23 cellular contexts compared by ENCODE assay signal in the genomic region with DNA sequence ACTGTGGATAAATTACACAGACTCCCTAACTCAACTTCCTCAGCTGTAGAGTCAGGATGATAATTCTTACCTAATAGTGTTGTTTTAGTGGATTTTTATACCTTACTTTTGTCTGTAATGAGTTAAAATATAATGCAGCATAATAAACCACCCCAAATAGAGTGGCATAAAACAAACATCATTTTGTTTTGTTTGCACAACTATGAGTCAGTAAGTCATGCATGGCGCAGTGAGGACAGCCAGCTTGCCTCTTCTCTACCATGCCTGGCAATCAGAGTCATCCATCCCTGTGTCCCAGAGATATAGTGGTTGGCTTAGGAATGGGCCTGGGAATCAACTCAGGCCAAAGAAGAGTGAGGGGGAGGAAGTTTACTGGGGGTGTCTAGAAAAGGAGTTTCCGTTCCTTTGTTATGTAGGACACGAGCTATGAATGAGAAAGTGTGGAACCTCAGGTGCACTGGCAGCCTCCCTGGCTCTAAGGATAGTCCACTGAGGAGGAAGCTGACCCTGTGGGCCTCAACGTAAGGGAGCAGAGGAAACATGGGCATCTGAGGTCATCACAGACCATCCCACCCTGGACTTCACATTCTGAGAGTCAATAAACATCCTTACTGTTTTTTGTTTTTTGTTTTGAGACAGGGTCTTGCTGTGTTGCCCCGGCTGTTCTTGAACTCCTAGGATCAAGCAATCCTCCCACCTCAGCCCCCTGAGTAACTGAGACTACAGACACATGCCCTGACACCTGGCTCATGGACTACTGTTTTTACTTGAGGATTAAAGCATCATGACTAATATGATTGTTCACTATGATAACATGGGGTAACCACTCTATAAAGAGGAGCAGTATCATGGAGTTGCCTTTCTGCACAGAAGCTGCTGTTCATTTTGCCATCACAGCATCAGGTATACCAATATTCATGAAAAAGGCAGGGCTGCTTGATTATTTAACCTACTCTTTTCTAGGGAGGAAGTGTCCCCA. TPM values are rescaled to one million over a fixed set of nuclear protein-coding genes. Genes with fewer than 3 reads are reported as not detected.
A peak's percentile ranks its signal among the peaks of the same experiment; 100 is the strongest.
DNase-seq lines count a peak whose midpoint lies in the region; ATAC-seq, FAIRE-seq and TF ChIP-seq lines count a peak whose summit lies in the region.
"Had no signal": no experiment of that assay in that cellular context is flagged by ENCODE, and none has a peak within 500 bp of the region (broad histone marks: within the 10 kb centered on the region; RNA-seq: fewer than 3 reads in every experiment).

No MANE protein-coding gene starts in this region.

- POLR2A ChIA-PET in activated CD4-positive, alpha-beta T cell treated with anti-CD3 and anti-CD28 coated beads for 36 hours (lab: Charles Lee), result no interaction called here
- POLR2A ChIA-PET in H1 (lab: Charles Lee; ENCODE audit: partially characterized antibody), result interaction anchor here (1.1 to 1.7 kb wide), 2 partner anchors 10 to 12 kb away, joined by 3 to 5 read pairs; no protein-coding TSS in a partner anchor

- H4K5ac ChIP-seq in H1 (ENCODE audit: insufficient read length, low read depth, low read length), result no peak overlapping the region

- peak; percentile 78 for ATAC-seq in activated CD4-positive, alpha-beta T cell treated with anti-CD3 and anti-CD28 coated beads for 36 hours
- ATAC-seq: CD8-positive, alpha-beta T cell; left lung; right cardiac atrium had no signal

- peaks cover 5% of the 10 kb centered on the region for H3K4me1 Mint-ChIP-seq in activated CD4-positive, alpha-beta T cell treated with anti-CD3 and anti-CD28 coated beads for 36 hours
- peaks cover 5% of the 10 kb centered on the region for H3K4me1 Mint-ChIP-seq in activated CD4-positive, alpha-beta T cell treated with anti-CD3 and anti-CD28 coated beads, Interleukin-2, amount 10 ng/mL, durations not matched to agents 24 days and 14 days

- H3K79me2 ChIP-seq in H1 (ENCODE audit: control insufficient read depth in 1 of 2, insufficient read depth in 2 of 2, low read length in 2 of 2), result no peaks in the 10 kb centered on the region

- peak overlapping the region; percentile 3 for H4K91ac ChIP-seq in H1 (replicated peaks; ENCODE audit: insufficient read length, low read length)

- no peak for TF ChIP-seq CTCF in H1 (IDR thresholded peaks at IDR 0.05; ENCODE audit: control extremely low read depth in 1 of 3, insufficient read depth in 1 of 3, low read depth in 1 of 3, low read length in 3 of 3)
- TF ChIP-seq CTCF in adrenal gland (IDR thresholded peaks at IDR 0.05), result no peak

- no peaks in the 10 kb centered on the region for H3K79me1 ChIP-seq in H1 (ENCODE audit: low read depth, low read length)

- H3K4me3 ChIP-seq in H1 (ENCODE audit: extremely low read depth in 1 of 4, insufficient read depth in 2 of 4, low read depth in 3 of 4, low read length in 4 of 4) (no peak overlapping the region), skeletal muscle satellite cell (ENCODE audit: low read length) (no peak overlapping the region), adrenal gland (no peak overlapping the region)
- H3K4me3 ChIP-seq: left lung had no signal

- H4K20me1 ChIP-seq in H1 (replicated peaks in 1 of 2; ENCODE audit: control insufficient read depth in 1 of 2, insufficient read depth in 2 of 2, low read length in 2 of 2), result no peaks in the 10 kb centered on the region

- intact Hi-C loops in activated CD4-positive, alpha-beta T cell treated with anti-CD3 and anti-CD28 coated beads for 36 hours (cut with DNase I, micrococcal nuclease), result no loop called here
- intact Hi-C loops in activated CD4-positive, alpha-beta T cell treated with anti-CD3 and anti-CD28 coated beads, Interleukin-2, amount 10 ng/mL, durations not matched to agents 24 days and 14 days (cut with micrococcal nuclease), result no loop called here
- intact Hi-C loops in adrenal gland (cut with DNase I), result no loop called here

- CTCF ChIA-PET in activated CD4-positive, alpha-beta T cell treated with anti-CD3 and anti-CD28 coated beads for 36 hours (lab: Charles Lee), result interaction anchor here (1.0 kb wide), 1 partner anchor 24 kb away, joined by 4 read pairs; no protein-coding TSS in a partner anchor
- CTCF ChIA-PET in H1 (lab: Charles Lee; ENCODE audit: partially characterized antibody), result interaction anchor here (0.8 to 1.7 kb wide), 4 partner anchors 9 to 111 kb away, joined by 3 to 4 read pairs (median 3); no protein-coding TSS in a partner anchor

- no peak for DNase-seq in activated CD4-positive, alpha-beta T cell treated with anti-CD3 and anti-CD28 coated beads for 36 hours
- no peak for DNase-seq in activated CD4-positive, alpha-beta T cell treated with anti-CD3 and anti-CD28 coated beads, Interleukin-2, amount 10 ng/mL, durations not matched to agents 24 days and 14 days
- peak; percentile 50 for DNase-seq in LoVo (ENCODE audit: low spot score)
- no peak for DNase-seq in H1 (ENCODE audit: low read depth in 1 of 2, low spot score in 2 of 2)
- no peak for DNase-seq in RPMI8226
- DNase-seq in cerebellar cortex (ENCODE audit: low spot score), result no peak
- DNase-seq in adrenal gland, result no peak
- DNase-seq: ACHN; activated CD4-positive, alpha-beta memory T cell treated with anti-CD3 and anti-CD28 coated beads, Interleukin-2, amount 10 ng/mL, durations not matched to agents 7 days and 5 days; caudate nucleus; CD8-positive, alpha-beta T cell; effector CD4-positive, alpha-beta T cell; hypothalamus; left lung; NCI-H1930; NCI-H526; right cardiac atrium had no signal

- peaks cover 2% of the 10 kb centered on the region for H3K9me3 Mint-ChIP-seq in activated CD4-positive, alpha-beta T cell treated with anti-CD3 and anti-CD28 coated beads for 36 hours (ENCODE audit: low read depth)
- no peaks in the 10 kb centered on the region for H3K9me3 Mint-ChIP-seq in activated CD4-positive, alpha-beta T cell treated with anti-CD3 and anti-CD28 coated beads, Interleukin-2, amount 10 ng/mL, durations not matched to agents 24 days and 14 days
- H3K9me3 Mint-ChIP-seq: activated CD4-positive, alpha-beta memory T cell treated with anti-CD3 and anti-CD28 coated beads, Interleukin-2, amount 10 ng/mL, durations not matched to agents 7 days and 5 days; stimulated activated naive CD8-positive, alpha-beta T cell treated with anti-CD3 and anti-CD28 coated beads, Interleukin-15, Interleukin-2, amounts not matched to agents 100 ng/mL and 50 ng/mL, for 24 hours; type B pancreatic cell had no signal

- H3K9ac ChIP-seq in H1 (replicated peaks in 1 of 4; ENCODE audit: extremely low read depth in 1 of 4, low read depth in 3 of 4, low read length in 3 of 4), result no peak overlapping the region; a peak in 1 of 7 replicates
- H3K9ac ChIP-seq in skeletal muscle satellite cell (ENCODE audit: low read depth, low read length), result no peak overlapping the region

- H3K4me3 Mint-ChIP-seq in activated CD4-positive, alpha-beta T cell treated with anti-CD3 and anti-CD28 coated beads for 36 hours, result no peak overlapping the region
- H3K4me3 Mint-ChIP-seq in activated CD4-positive, alpha-beta T cell treated with anti-CD3 and anti-CD28 coated beads, Interleukin-2, amount 10 ng/mL, durations not matched to agents 24 days and 14 days, result no peak overlapping the region
- H3K4me3 Mint-ChIP-seq: activated CD4-positive, alpha-beta memory T cell treated with anti-CD3 and anti-CD28 coated beads, Interleukin-2, amount 10 ng/mL, durations not matched to agents 7 days and 5 days; CD8-positive, alpha-beta T cell; stimulated activated naive CD8-positive, alpha-beta T cell treated with anti-CD3 and anti-CD28 coated beads, Interleukin-15, Interleukin-2, amounts not matched to agents 100 ng/mL and 50 ng/mL, for 24 hours; type B pancreatic cell had no signal

- H3K18ac ChIP-seq in H1 (ENCODE audit: extremely low read depth, low read length), result no peak overlapping the region; the same call in 1 of the 2 replicates

- H3K4me1 ChIP-seq in H1 (replicated peaks in 1 of 4; ENCODE audit: control insufficient read depth in 3 of 4, insufficient read depth in 4 of 4, low read length in 3 of 4) (peaks cover 0 to 4% (median 0%) of the 10 kb centered on the region in 4 experiments; a peak in 2 of 7 replicates), skeletal muscle satellite cell (ENCODE audit: control insufficient read depth, insufficient read depth, low read length) (peaks cover 21% of the 10 kb centered on the region), adrenal gland (replicated peaks in 1 of 2) (no peaks in the 10 kb centered on the region)
- H3K4me1 ChIP-seq: left lung had no signal

- H2AK5ac ChIP-seq in H1 (ENCODE audit: low read depth, low read length), result no peak overlapping the region

- 0 out of 2 replicates have a peak overlapping the region, but pooled peaks have one; percentile 48 for H2BK20ac ChIP-seq in H1 (ENCODE audit: low read length)

- H3K36me3 ChIP-seq in H1 (ENCODE audit: control insufficient read depth in 2 of 4, insufficient read depth in 4 of 4, low read length in 3 of 4), result no peaks in the 10 kb centered on the region
- H3K36me3 ChIP-seq in skeletal muscle satellite cell (ENCODE audit: insufficient read depth, low read length), result no peaks in the 10 kb centered on the region
- H3K36me3 ChIP-seq in adrenal gland (replicated peaks in 1 of 2), result no peaks in the 10 kb centered on the region
- H3K36me3 ChIP-seq: left lung, neutrophil had no signal

- TF ChIP-seq EP300 in H1 (IDR thresholded peaks at IDR 0.05; ENCODE audit: borderline replicate concordance in 1 of 2, low read depth in 2 of 2, low read length in 2 of 2), result no peak

- no peak overlapping the region for H3K23ac ChIP-seq in H1 (ENCODE audit: insufficient read length)

- H4K8ac ChIP-seq in H1 (ENCODE audit: extremely low read depth, insufficient read depth, low read length), result no peak overlapping the region

- no peak overlapping the region for H2BK12ac ChIP-seq in H1 (ENCODE audit: low read depth, low read length)

- H3K27me3 ChIP-seq in H1 (replicated peaks in 1 of 4; ENCODE audit: control insufficient read depth in 3 of 4, extremely low read depth in 1 of 4, insufficient read depth in 3 of 4, low read length in 3 of 4) (no peaks in the 10 kb centered on the region; a peak in 1 of 7 replicates), skeletal muscle satellite cell (ENCODE audit: control insufficient read depth, insufficient read depth, low read length) (peaks cover 21% of the 10 kb centered on the region), adrenal gland (no peaks in the 10 kb centered on the region)
- H3K27me3 ChIP-seq: left lung had no signal

- no peak overlapping the region for H3K4ac ChIP-seq in H1 (replicated peaks; ENCODE audit: insufficient read length, low read depth, low read length)

- H3K36me3 Mint-ChIP-seq in activated CD4-positive, alpha-beta T cell treated with anti-CD3 and anti-CD28 coated beads for 36 hours (ENCODE audit: low read depth), result no peaks in the 10 kb centered on the region
- no peaks in the 10 kb centered on the region for H3K36me3 Mint-ChIP-seq in activated CD4-positive, alpha-beta T cell treated with anti-CD3 and anti-CD28 coated beads, Interleukin-2, amount 10 ng/mL, durations not matched to agents 24 days and 14 days (ENCODE audit: low read depth)
- H3K36me3 Mint-ChIP-seq: CD8-positive, alpha-beta T cell; type B pancreatic cell had no signal

- H3K56ac ChIP-seq in H1 (replicated peaks; ENCODE audit: insufficient read length, low read depth, low read length), result no peak overlapping the region

- H3K23me2 ChIP-seq in H1 (ENCODE audit: low read depth, low read length), result no peaks in the 10 kb centered on the region

- TF ChIP-seq POLR2A in H1 (IDR thresholded peaks at IDR 0.05; ENCODE audit: control extremely low read depth in 1 of 2, low read depth in 2 of 2, low read length in 2 of 2) (no peak), adrenal gland (IDR thresholded peaks at IDR 0.05) (no peak)

- FAIRE-seq in H1 (lab: Jason Lieb, UNC), result peak; percentile 50

- WGBS in H1 (ENCODE audit: extremely low coverage in 1 of 2, insufficient coverage in 1 of 2, insufficient read length in 1 of 2, insufficient replicate concordance in 2 of 2, low coverage in 1 of 2, low lambda C conversion rate in 2 of 2, missing lambda C conversion rate in 1 of 2), 2 experiments, result 74% methylated on average over 5 of the region's 5 CpGs; no CpG with 5 or more reads in 1 of the 2 experiments
- 86 to 94% (median 91%) methylated on average over 5 of the region's 5 CpGs for WGBS in adrenal gland, 4 donors

- no peak overlapping the region for H2AFZ ChIP-seq in H1 (ENCODE audit: low read length)

- no peak overlapping the region for H2BK15ac ChIP-seq in H1 (ENCODE audit: low read length)

- H3K14ac ChIP-seq in H1 (ENCODE audit: insufficient read length), result no peak overlapping the region

- no peak overlapping the region for H2BK120ac ChIP-seq in H1 (replicated peaks; ENCODE audit: low read depth, low read length)

- H3K4me2 ChIP-seq in H1 (ENCODE audit: insufficient read depth in 1 of 2, low read depth in 2 of 2, low read length in 2 of 2) (peak overlapping the region in 1 of 2 experiments; percentile 35; a peak in 1 of 4 replicates), skeletal muscle satellite cell (ENCODE audit: low read length) (peak overlapping the region; percentile 10)

- TF ChIP-seq RAD21 in H1 (IDR thresholded peaks at IDR 0.05 in 1 of 2, conservative IDR thresholded peaks at IDR 0.05 in 1 of 2; ENCODE audit: low read depth in 2 of 2, low read length in 2 of 2), result no peak

- H3K9me3 ChIP-seq in H1 (ENCODE audit: insufficient read depth in 2 of 2, low read depth in 1 of 2, low read length in 1 of 2) (no peaks in the 10 kb centered on the region; a peak in 1 of 4 replicates), skeletal muscle satellite cell (replicated peaks; ENCODE audit: low read length) (no peaks in the 10 kb centered on the region), adrenal gland (replicated peaks in 1 of 3) (no peaks in the 10 kb centered on the region)
- H3K9me3 ChIP-seq: left lung, neutrophil had no signal

- H3K27ac Mint-ChIP-seq in activated CD4-positive, alpha-beta T cell treated with anti-CD3 and anti-CD28 coated beads for 36 hours, result no peak overlapping the region
- H3K27ac Mint-ChIP-seq in activated CD4-positive, alpha-beta T cell treated with anti-CD3 and anti-CD28 coated beads, Interleukin-2, amount 10 ng/mL, durations not matched to agents 24 days and 14 days, result no peak overlapping the region
- H3K27ac Mint-ChIP-seq: activated CD4-positive, alpha-beta memory T cell treated with anti-CD3 and anti-CD28 coated beads, Interleukin-2, amount 10 ng/mL, durations not matched to agents 7 days and 5 days; CD8-positive, alpha-beta T cell; stimulated activated naive CD8-positive, alpha-beta T cell treated with anti-CD3 and anti-CD28 coated beads, Interleukin-15, Interleukin-2, amounts not matched to agents 100 ng/mL and 50 ng/mL, for 24 hours; type B pancreatic cell had no signal

- peaks cover 3% of the 10 kb centered on the region for H3K27me3 Mint-ChIP-seq in activated CD4-positive, alpha-beta T cell treated with anti-CD3 and anti-CD28 coated beads for 36 hours
- H3K27me3 Mint-ChIP-seq in activated CD4-positive, alpha-beta T cell treated with anti-CD3 and anti-CD28 coated beads, Interleukin-2, amount 10 ng/mL, durations not matched to agents 24 days and 14 days, result peaks cover 26% of the 10 kb centered on the region

- H3K27ac ChIP-seq in H1 (ENCODE audit: low read depth, low read length) (no peak overlapping the region), adrenal gland (no peak overlapping the region)
- H3K27ac ChIP-seq: left lung, neutrophil, VCaP had no signal

- H2BK5ac ChIP-seq in H1 (ENCODE audit: low read depth, low read length), result 0 out of 2 replicates have a peak overlapping the region, but pooled peaks have one; percentile 66

RNA-seq across cellular contexts. Expression of a gene that starts 21.0 kb away (rescaled TPM):
- 10 to 100 TPM in 1 of 2 experiments, 1 to 10 TPM in 1; 9.5 to 11.9 TPM for total RNA-seq in activated CD4-positive, alpha-beta T cell treated with anti-CD3 and anti-CD28 coated beads for 36 hours
- 1.4 and 3.6 TPM in 2 replicates for total RNA-seq in activated CD4-positive, alpha-beta T cell treated with anti-CD3 and anti-CD28 coated beads, Interleukin-2, amount 10 ng/mL, durations not matched to agents 24 days and 14 days
- total RNA-seq in H1 (2021; fragmentation: NEBNext Ultra II Directional; extraction: Animal tissue kit (Norgen Biotek cat#: 25700)), result 92.6 and 97.0 TPM in 2 replicates
- polyA plus RNA-seq in H1 (2011; rRNA removed) (35.7 TPM in 2 replicates), adrenal gland (10 to 100 TPM; 33.5 to 52.0 (median 45.3) TPM)
- polyA plus RNA-seq in H1 (2011; cell fraction: cytosol; rRNA removed), result 32.1 TPM
- 65.7 TPM for polyA plus RNA-seq in H1 (2011; cell fraction: nucleus; rRNA removed)
- polyA plus RNA-seq in H1 (2012, experiment 1 of 2), result 66.8 to 75.8 TPM (median 74.0 TPM) in 4 replicates
- polyA plus RNA-seq in H1 (2012, experiment 2 of 2), result 36.3 TPM
- 32.9 TPM for polyA plus RNA-seq in H1 (2013, experiment 1 of 2)
- 33.9 TPM for polyA plus RNA-seq in H1 (2013, experiment 2 of 2)
- polyA minus RNA-seq in H1 (2011; rRNA and poly(A)+ RNA removed), result 74.5 and 77.8 TPM in 2 replicates
- 60.0 TPM for polyA minus RNA-seq in H1 (2011; cell fraction: cytosol; rRNA and poly(A)+ RNA removed)
- polyA minus RNA-seq in H1 (2011; cell fraction: nucleus; rRNA and poly(A)+ RNA removed), result 111 TPM
- total RNA-seq in skeletal muscle satellite cell (2012; rRNA removed), result 39.8 and 41.8 TPM in 2 replicates
- 100 to 1,000 TPM in 2 of 8 donors, 10 to 100 TPM in 6; 63.9 to 158 (median 77.6) TPM for total RNA-seq in adrenal gland
- total RNA-seq: G401 had no signal
